28 cellular contexts compared by ENCODE assay signal in genomic region chr14:33188880-33189279, GRCh38.
"Had no signal": no experiment of that assay in that cellular context is flagged by ENCODE, and none has a peak within 500 bp of the region (broad histone marks: within the 10 kb centered on the region; RNA-seq: fewer than 3 reads in every experiment).

No MANE protein-coding gene starts in this region.

- H3K4me3 ChIP-seq: neural progenitor cell, ovary, psoas muscle, skin epidermis, smooth muscle cell, spleen, suprapubic skin, testis, tibial artery, transverse colon, upper lobe of right lung, uterus had no signal

- H3K79me2 ChIP-seq: parathyroid adenoma had no signal

- H3K4me2 ChIP-seq: neural progenitor cell, smooth muscle cell had no signal

- H3K9me3 ChIP-seq: ovary, psoas muscle, spleen, suprapubic skin, testis, tibial artery, transverse colon, upper lobe of right lung, uterus had no signal

- H2AFZ ChIP-seq: neural progenitor cell, parathyroid adenoma had no signal

- H3K27ac ChIP-seq: neural progenitor cell, ovary, parathyroid adenoma, psoas muscle, skin epidermis, spleen, suprapubic skin, testis, tibial artery, transverse colon, upper lobe of right lung, uterus had no signal

- DNase-seq: natural killer cell; occipital lobe; ovary; posterior cingulate gyrus; psoas muscle; right cardiac atrium; spleen; stimulated activated CD4-positive, alpha-beta T cell treated with anti-CD3 and anti-CD28 coated beads, Interleukin-12 subunit alpha, Interleukin-12 subunit beta, amount 100 ng/mL, for 4 hours; stimulated activated CD4-positive, alpha-beta T cell treated with anti-CD3 and anti-CD28 coated beads, Interleukin-1b, Interleukin-23, amount 100 ng/mL, for 48 hours; stimulated activated CD4-positive, alpha-beta T cell treated with anti-CD3 and anti-CD28 coated beads, Interleukin-4, amount 100 ng/mL, for 1 hour; stimulated activated CD4-positive, alpha-beta T cell treated with anti-CD3 and anti-CD28 coated beads, Interleukin-4, amount 100 ng/mL, for 4 hours; stimulated activated CD8-positive, alpha-beta memory T cell treated with anti-CD3 and anti-CD28 coated beads, Interleukin-4, amount 100 ng/mL, for 48 hours; stimulated activated naive CD4-positive, alpha-beta T cell; stimulated activated naive CD8-positive, alpha-beta T cell treated with anti-CD3 and anti-CD28 coated beads, Interleukin-15, amount 100 ng/mL, for 72 hours; stimulated activated naive CD8-positive, alpha-beta T cell treated with anti-CD3 and anti-CD28 coated beads, Interleukin-15, Interleukin-2, amounts not matched to agents 100 U/mL and 50 U/mL, for 24 hours; substantia nigra; testis; tibial artery; transverse colon; upper lobe of right lung; uterus had no signal

- H3K27me3 ChIP-seq: neural progenitor cell, ovary, spleen, suprapubic skin, testis, transverse colon, upper lobe of right lung, uterus had no signal

- H3K9ac ChIP-seq: neural progenitor cell, parathyroid adenoma had no signal

- H3K36me3 ChIP-seq: neural progenitor cell, ovary, spleen, suprapubic skin, tibial artery, transverse colon, upper lobe of right lung, uterus had no signal

- H3K4me1 ChIP-seq: neural progenitor cell, parathyroid adenoma, psoas muscle, spleen, suprapubic skin, testis, tibial artery, transverse colon, upper lobe of right lung, uterus had no signal

- ATAC-seq: natural killer cell; psoas muscle; sciatic nerve; stimulated activated memory B cell treated with anti-CD40 and anti-IgM and Interleukin-4, amounts not matched to agents 10 μg/mL and 1 μg/mL and 100 μg/mL, for 72 hours; stimulated activated naive CD8-positive, alpha-beta T cell treated with anti-CD3 and anti-CD28 coated beads, Interleukin-15, amount 100 ng/mL, for 72 hours; stimulated activated naive CD8-positive, alpha-beta T cell treated with anti-CD3 and anti-CD28 coated beads, Interleukin-15, Interleukin-2, amounts not matched to agents 100 U/mL and 50 U/mL, for 24 hours; upper lobe of right lung had no signal
